ENCODE assay signal across 8 cellular contexts in genomic region chr12:8948711-8949524, GRCh38. TPM values are rescaled to one million over a fixed set of nuclear protein-coding genes. Genes with fewer than 3 reads are reported as not detected.
DNase-seq lines count a peak whose midpoint lies in the region; ATAC-seq and TF ChIP-seq lines count a peak whose summit lies in the region.

No MANE protein-coding gene starts in this region.

- TF ChIP-seq CTCF in coronary artery (IDR thresholded peaks at IDR 0.05) = no peak
- no peak for TF ChIP-seq CTCF in right lobe of liver (IDR thresholded peaks at IDR 0.05)
- TF ChIP-seq CTCF in thoracic aorta (IDR thresholded peaks at IDR 0.05) = no peak

- H3K4me1 ChIP-seq in SJCRH30 (peaks cover 6% of the 10 kb centered on the region), right lobe of liver (peaks cover 0 to 27% (median 9%) of the 10 kb centered on the region in 4 donors), thoracic aorta (ENCODE audit: control insufficient read depth in 1 of 2, low read depth in 2 of 2) (peaks cover 11 to 32% of the 10 kb centered on the region in 2 donors)

- ATAC-seq in GM19372 (IDR thresholded peaks at IDR 0.05; ENCODE audit: low read depth, unreplicated experiment) (peak; percentile 23), HG03442 (IDR thresholded peaks at IDR 0.05; ENCODE audit: unreplicated experiment) (peak; percentile 23), right lobe of liver (peak; percentile 49 to 66 (median 56)), thoracic aorta (ENCODE audit: insufficient number of reproducible peaks, low FRiP score, low read depth) (peak; percentile 58)

- H3K9me3 ChIP-seq in SJCRH30 (replicated peaks) (no peaks in the 10 kb centered on the region), right lobe of liver (no peaks in the 10 kb centered on the region), thoracic aorta (no peaks in the 10 kb centered on the region)

- peaks cover 21% of the 10 kb centered on the region for H3K36me3 ChIP-seq in SJCRH30
- peaks cover 0 to 18% (median 7%) of the 10 kb centered on the region in 4 donors for H3K36me3 ChIP-seq in right lobe of liver
- peaks cover 13% of the 10 kb centered on the region for H3K36me3 ChIP-seq in thoracic aorta

- intact Hi-C loops in right lobe of liver (cut with DNase I) = no loop called here

- DNase-seq in DMS53 treated with DMSO at 0.1 percent for 48 hours (lab: John Stamatoyannopoulos, UW; ENCODE audit: unreplicated experiment) (peak; percentile 40), SJCRH30 (peak; percentile 11 to 38), coronary artery (ENCODE audit: low spot score) (no peak), right lobe of liver (no peak), thoracic aorta (ENCODE audit: low spot score) (no peak), iPS-NIHi11 (ENCODE audit: low spot score) (no peak)

- no peaks in the 10 kb centered on the region for H3K27me3 ChIP-seq in SJCRH30
- no peaks in the 10 kb centered on the region for H3K27me3 ChIP-seq in right lobe of liver
- H3K27me3 ChIP-seq in thoracic aorta (replicated peaks; ENCODE audit: insufficient read depth) = no peaks in the 10 kb centered on the region

- no peak for TF ChIP-seq POLR2A in right lobe of liver (IDR thresholded peaks at IDR 0.05)

- WGBS in right lobe of liver (ENCODE audit: insufficient coverage, low coverage, low lambda C conversion rate, missing lambda C conversion rate) = 2% methylated on average over 24 of the region's 24 CpGs

- H3K27ac ChIP-seq in SJCRH30 (peak overlapping the region; percentile 79), coronary artery (peak overlapping the region; percentile 94 to 95), right lobe of liver (peak overlapping the region; percentile 83 to 97 (median 94)), thoracic aorta (peak overlapping the region; percentile 97 to 99)

- H3K4me3 ChIP-seq in SJCRH30 (peak overlapping the region; percentile 81), coronary artery (peak overlapping the region; percentile 76), right lobe of liver (peak overlapping the region; percentile 64 to 90 (median 78)), thoracic aorta (peak overlapping the region; percentile 82)

RNA-seq across cellular contexts. Expression of gene M6PR, which starts 0.5 kb away (rescaled TPM):
- 130 and 134 TPM in 2 replicates for total RNA-seq in SJCRH30 (2014; rRNA removed; shearing (Covaris generic))
- total RNA-seq in right lobe of liver = 10 to 100 TPM; 45.5 to 82.2 (median 69.1) TPM
- 100 to 1,000 TPM; 119 to 148 TPM for total RNA-seq in thoracic aorta

RNA-seq across cellular contexts. Expression of gene PHC1, which starts 34.6 kb away (rescaled TPM):
- 43.6 and 49.8 TPM in 2 replicates for total RNA-seq in SJCRH30 (2014; rRNA removed; shearing (Covaris generic))
- total RNA-seq in right lobe of liver (10 to 100 TPM in 1 of 6 experiments, 1 to 10 TPM in 5; 3.3 to 15.0 (median 7.4) TPM), thoracic aorta (10 to 100 TPM; 50.1 to 55.9 TPM)

RNA-seq across cellular contexts. Expression of gene KLRG1, which starts 40.4 kb away (rescaled TPM):
- 2.3 TPM in 2 replicates for total RNA-seq in SJCRH30 (2014; rRNA removed; shearing (Covaris generic))
- total RNA-seq in right lobe of liver (1 to 10 TPM; 1.3 to 2.7 (median 1.6) TPM), thoracic aorta (1 to 10 TPM; 3.0 to 5.9 TPM)

Comparison
In these comparisons a context has a peak if more than half of its experiments do, and no peak if none do; other contexts are left out.
1. DNase-seq: peak in DMS53 treated with DMSO at 0.1 percent for 48 hours (single experiment) and SJCRH30 (2 of 2); none in coronary artery (single experiment), right lobe of liver (0 of 3), thoracic aorta (single experiment) and iPS-NIHi11 (single experiment).
2. Peak in every context shown above with its lines, with median percentiles within 50 percentile points of each other: ATAC-seq, H3K27ac ChIP-seq and H3K4me3 ChIP-seq.